Comparison of ENCODE assay signal across 8 cellular contexts in the genomic region with DNA sequence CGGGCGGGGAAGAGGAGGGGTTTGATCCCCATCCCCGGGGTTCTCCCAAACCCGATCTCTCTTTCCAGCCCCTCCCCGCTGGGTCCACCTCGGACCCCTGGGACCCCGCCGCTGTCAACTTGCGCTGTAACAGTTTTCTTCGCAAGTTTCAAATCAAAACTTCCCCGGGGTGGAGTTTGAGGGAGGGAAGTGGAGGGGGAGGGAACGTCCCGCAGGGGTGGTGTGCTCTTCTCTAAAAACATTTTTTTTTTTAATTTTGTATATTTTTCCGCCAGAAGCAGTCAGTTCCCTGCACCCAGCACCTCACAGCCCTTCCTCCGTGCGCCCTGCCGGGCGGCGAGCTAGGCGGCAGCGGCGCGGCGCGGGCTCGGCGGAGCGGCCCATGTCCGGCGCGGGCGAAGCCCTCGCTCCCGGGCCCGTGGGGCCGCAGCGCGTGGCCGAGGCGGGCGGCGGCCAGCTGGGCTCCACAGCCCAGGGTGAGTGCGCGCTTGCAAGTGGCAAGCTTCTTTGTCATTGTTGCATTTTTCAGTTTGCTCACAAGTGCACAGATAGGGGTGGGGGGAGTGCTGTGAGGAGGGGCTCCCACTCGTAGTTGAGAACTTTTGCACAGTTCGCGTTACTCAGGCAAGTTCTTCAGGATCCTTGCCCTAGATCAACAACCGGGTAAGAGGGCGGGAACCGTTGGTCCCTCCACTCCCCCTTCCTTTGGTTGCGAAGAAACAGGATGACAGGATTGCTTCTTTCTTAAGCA. TPM values are rescaled to one million over a fixed set of nuclear protein-coding genes. Genes with fewer than 3 reads are reported as not detected.
DNase-seq lines count a peak whose midpoint lies in the region; ATAC-seq, FAIRE-seq and TF ChIP-seq lines count a peak whose summit lies in the region.

No MANE protein-coding gene starts in this region.

- peak overlapping the region; percentile 15 to 60 (median 44); a peak in 4 of 7 replicates for H3K9ac ChIP-seq in H1 (replicated peaks in 1 of 4; ENCODE audit: extremely low read depth in 1 of 4, low read depth in 3 of 4, low read length in 3 of 4)

- no peaks in the 10 kb centered on the region for H3K9me3 Mint-ChIP-seq in GM23338
- no peaks in the 10 kb centered on the region for H3K9me3 Mint-ChIP-seq in stimulated activated memory B cell treated with anti-CD40 and anti-IgM and Interleukin-4, amounts not matched to agents 10 μg/mL and 1 μg/mL and 100 μg/mL, for 72 hours

- H4K8ac ChIP-seq in H1 (ENCODE audit: extremely low read depth, insufficient read depth, low read length), result peak overlapping the region; percentile 94; the same call in 1 of the 2 replicates

- no peaks in the 10 kb centered on the region for H3K79me2 ChIP-seq in GM23338 (replicated peaks; ENCODE audit: insufficient read depth)
- no peaks in the 10 kb centered on the region for H3K79me2 ChIP-seq in H1 (ENCODE audit: control insufficient read depth in 1 of 2, insufficient read depth in 2 of 2, low read length in 2 of 2)

- peaks cover 17% of the 10 kb centered on the region for H3K4me1 ChIP-seq in GM23338 (ENCODE audit: insufficient read depth)
- peaks cover 0 to 15% (median 4%) of the 10 kb centered on the region in 4 experiments; a peak in 5 of 7 replicates for H3K4me1 ChIP-seq in H1 (replicated peaks in 1 of 4; ENCODE audit: control insufficient read depth in 3 of 4, insufficient read depth in 4 of 4, low read length in 3 of 4)

- H3K4me2 ChIP-seq in GM23338 (peak overlapping the region; percentile 84), H1 (ENCODE audit: insufficient read depth in 1 of 2, low read depth in 2 of 2, low read length in 2 of 2) (peak overlapping the region; percentile 81 to 95)

- H3K23me2 ChIP-seq in H1 (ENCODE audit: low read depth, low read length), result peaks cover 7% of the 10 kb centered on the region

- H3K23ac ChIP-seq in H1 (ENCODE audit: insufficient read length), result no peak overlapping the region

- H2AFZ ChIP-seq in GM23338 (peak overlapping the region; percentile 95), H1 (ENCODE audit: low read length) (peak overlapping the region; percentile 77; the same call in 1 of the 2 replicates)

- POLR2A ChIA-PET in H1 (lab: Charles Lee; ENCODE audit: partially characterized antibody), result no interaction called here

- no peak for TF ChIP-seq EP300 in H1 (IDR thresholded peaks at IDR 0.05; ENCODE audit: borderline replicate concordance in 1 of 2, low read depth in 2 of 2, low read length in 2 of 2)

- H3K27ac ChIP-seq in GM23338 (ENCODE audit: low read depth), result no peak overlapping the region
- no peak overlapping the region for H3K27ac ChIP-seq in H1 (ENCODE audit: low read depth, low read length)

- H2BK120ac ChIP-seq in H1 (replicated peaks; ENCODE audit: low read depth, low read length), result no peak overlapping the region

- peak overlapping the region; percentile 22; the same call in 1 of the 2 replicates for H2BK12ac ChIP-seq in H1 (ENCODE audit: low read depth, low read length)

- FAIRE-seq in H1 (lab: Jason Lieb, UNC), result no peak

- H3K36me3 ChIP-seq in GM23338 (ENCODE audit: insufficient read depth), result no peaks in the 10 kb centered on the region
- no peaks in the 10 kb centered on the region for H3K36me3 ChIP-seq in H1 (ENCODE audit: control insufficient read depth in 2 of 4, insufficient read depth in 4 of 4, low read length in 3 of 4)

- no peak overlapping the region for H3K27ac Mint-ChIP-seq in GM23338
- H3K27ac Mint-ChIP-seq in stimulated activated memory B cell treated with anti-CD40 and anti-IgM and Interleukin-4, amounts not matched to agents 10 μg/mL and 1 μg/mL and 100 μg/mL, for 72 hours, result peak overlapping the region; percentile 99

- no peaks in the 10 kb centered on the region for H3F3A ChIP-seq in GM23338 (replicated peaks; ENCODE audit: low read depth)

- peak overlapping the region; percentile 88 for H3K4me3 Mint-ChIP-seq in GM23338
- peak overlapping the region; percentile 97 for H3K4me3 Mint-ChIP-seq in stimulated activated memory B cell treated with anti-CD40 and anti-IgM and Interleukin-4, amounts not matched to agents 10 μg/mL and 1 μg/mL and 100 μg/mL, for 72 hours

- no peak overlapping the region for H4K5ac ChIP-seq in H1 (ENCODE audit: insufficient read length, low read depth, low read length)

- no peak overlapping the region for H4K91ac ChIP-seq in H1 (replicated peaks; ENCODE audit: insufficient read length, low read length)

- H3K9me3 ChIP-seq in H1 (ENCODE audit: insufficient read depth in 2 of 2, low read depth in 1 of 2, low read length in 1 of 2), result no peaks in the 10 kb centered on the region

- H3K4ac ChIP-seq in H1 (replicated peaks; ENCODE audit: insufficient read length, low read depth, low read length), result no peak overlapping the region

- no peak overlapping the region for H2BK15ac ChIP-seq in H1 (ENCODE audit: low read length)

- CTCF ChIA-PET in H1 (lab: Charles Lee; ENCODE audit: partially characterized antibody), result interaction anchor here (1.1 to 2.5 kb wide), 3 partner anchors 17 to 210 kb away, joined by 3 to 11 read pairs (median 3); no protein-coding TSS in a partner anchor

- H3K27me3 ChIP-seq in GM23338 (ENCODE audit: insufficient read depth), result peaks cover 23% of the 10 kb centered on the region
- H3K27me3 ChIP-seq in H1 (replicated peaks in 1 of 4; ENCODE audit: control insufficient read depth in 3 of 4, extremely low read depth in 1 of 4, insufficient read depth in 3 of 4, low read length in 3 of 4), result peaks cover 0 to 2% (median 0%) of the 10 kb centered on the region in 4 experiments; a peak in 1 of 7 replicates

- peaks cover 27% of the 10 kb centered on the region for H3K4me1 Mint-ChIP-seq in GM23338
- peaks cover 60% of the 10 kb centered on the region for H3K4me1 Mint-ChIP-seq in stimulated activated memory B cell treated with anti-CD40 and anti-IgM and Interleukin-4, amounts not matched to agents 10 μg/mL and 1 μg/mL and 100 μg/mL, for 72 hours

- TF ChIP-seq POLR2A in H1 (IDR thresholded peaks at IDR 0.05; ENCODE audit: control extremely low read depth in 1 of 2, low read depth in 2 of 2, low read length in 2 of 2), result no peak

- TF ChIP-seq CTCF in GM23338 (conservative IDR thresholded peaks at IDR 0.05; ENCODE audit: low read depth in 2 of 2) (no peak), H1 (IDR thresholded peaks at IDR 0.05; ENCODE audit: control extremely low read depth in 1 of 3, insufficient read depth in 1 of 3, low read depth in 1 of 3, low read length in 3 of 3) (no peak)

- no peak overlapping the region for H2BK5ac ChIP-seq in H1 (ENCODE audit: low read depth, low read length)

- no peak overlapping the region; the same call in 1 of the 2 replicates for H3K18ac ChIP-seq in H1 (ENCODE audit: extremely low read depth, low read length)

- no peak overlapping the region for H2BK20ac ChIP-seq in H1 (ENCODE audit: low read length)

- WGBS in H1 (ENCODE audit: extremely low coverage in 1 of 2, insufficient coverage in 1 of 2, insufficient read length in 1 of 2, insufficient replicate concordance in 2 of 2, low coverage in 1 of 2, low lambda C conversion rate in 2 of 2, missing lambda C conversion rate in 1 of 2), 2 experiments, result 1% methylated on average over 27 of the region's 51 CpGs; no CpG with 5 or more reads in 1 of the 2 experiments

- ATAC-seq in GM23338, result peak; percentile 44
- peak; percentile 76 for ATAC-seq in stimulated activated memory B cell treated with anti-CD40 and anti-IgM and Interleukin-4, amounts not matched to agents 10 μg/mL and 1 μg/mL and 100 μg/mL, for 72 hours

- H2AK5ac ChIP-seq in H1 (ENCODE audit: low read depth, low read length), result no peak overlapping the region

- H3K27me3 Mint-ChIP-seq in GM23338 (ENCODE audit: insufficient read depth, low read depth, poor library complexity), result peaks cover 2% of the 10 kb centered on the region
- no peaks in the 10 kb centered on the region for H3K27me3 Mint-ChIP-seq in stimulated activated memory B cell treated with anti-CD40 and anti-IgM and Interleukin-4, amounts not matched to agents 10 μg/mL and 1 μg/mL and 100 μg/mL, for 72 hours

- H4K20me1 ChIP-seq in GM23338 (replicated peaks; ENCODE audit: insufficient read depth) (no peaks in the 10 kb centered on the region), H1 (replicated peaks in 1 of 2; ENCODE audit: control insufficient read depth in 1 of 2, insufficient read depth in 2 of 2, low read length in 2 of 2) (no peaks in the 10 kb centered on the region)

- H3K56ac ChIP-seq in H1 (replicated peaks; ENCODE audit: insufficient read length, low read depth, low read length), result peak overlapping the region; percentile 54

- H3K14ac ChIP-seq in H1 (ENCODE audit: insufficient read length), result no peak overlapping the region

- H3K4me3 ChIP-seq in GM23338 (peak overlapping the region; percentile 81), H1 (ENCODE audit: extremely low read depth in 1 of 4, insufficient read depth in 2 of 4, low read depth in 3 of 4, low read length in 4 of 4) (peak overlapping the region; percentile 67 to 82 (median 74))

- no peaks in the 10 kb centered on the region for H3K79me1 ChIP-seq in H1 (ENCODE audit: low read depth, low read length)

- peak; percentile 34 for DNase-seq in GM04503 (ENCODE audit: low read depth)
- peak; percentile 56 for DNase-seq in GM23338 (ENCODE audit: low spot score)
- peak; percentile 82 for DNase-seq in LHCN-M2 (ENCODE audit: low read depth)
- DNase-seq in activated CD4-positive, alpha-beta T cell treated with anti-CD3 and anti-CD28 coated beads, Interleukin-2, amount 50 U/mL, for 24 hours (ENCODE audit: low read depth in 1 of 2, low spot score in 1 of 2), result peak; percentile 26 to 47
- DNase-seq in H1 (ENCODE audit: low read depth in 1 of 2, low spot score in 2 of 2), result peak in 1 of 2 experiments; percentile 49
- DNase-seq in midbrain (lab: John Stamatoyannopoulos, UW), result peak; percentile 43
- no peak for DNase-seq in mesenteric fat pad (ENCODE audit: low spot score)

- H3K36me3 Mint-ChIP-seq in GM23338 (ENCODE audit: low read depth), result no peaks in the 10 kb centered on the region
- H3K36me3 Mint-ChIP-seq in stimulated activated memory B cell treated with anti-CD40 and anti-IgM and Interleukin-4, amounts not matched to agents 10 μg/mL and 1 μg/mL and 100 μg/mL, for 72 hours, result peaks cover 14% of the 10 kb centered on the region

- no peaks in the 10 kb centered on the region for H3K9me2 ChIP-seq in GM23338 (ENCODE audit: insufficient read depth)

- TF ChIP-seq RAD21 in H1 (IDR thresholded peaks at IDR 0.05 in 1 of 2, conservative IDR thresholded peaks at IDR 0.05 in 1 of 2; ENCODE audit: low read depth in 2 of 2, low read length in 2 of 2), result no peak

RNA-seq across cellular contexts. Expression of a gene that starts 0.9 kb away (rescaled TPM):
- total RNA-seq in GM23338 (2014; rRNA removed; shearing (Covaris generic)), result 5.2 and 9.8 TPM in 2 replicates
- polyA plus RNA-seq in GM23338 (2016; fragmentation: Nextera tagmentation; extraction: Ambion mirVana), result 3.0 and 4.2 TPM in 2 replicates
- 67.0 and 72.6 TPM in 2 replicates for total RNA-seq in LHCN-M2 (2014; rRNA removed)
- polyA plus RNA-seq in LHCN-M2 (2012), result 24.5 TPM
- 11.4 TPM in 2 replicates for total RNA-seq in H1 (2021; fragmentation: NEBNext Ultra II Directional; extraction: Animal tissue kit (Norgen Biotek cat#: 25700))
- 1.6 and 2.3 TPM in 2 replicates for polyA plus RNA-seq in H1 (2011; rRNA removed)
- polyA plus RNA-seq in H1 (2011; cell fraction: cytosol; rRNA removed), result 2.7 TPM
- 5.2 TPM for polyA plus RNA-seq in H1 (2011; cell fraction: nucleus; rRNA removed)
- 5.1 to 10.5 TPM (median 7.4 TPM) in 4 replicates for polyA plus RNA-seq in H1 (2012, experiment 1 of 2)
- polyA plus RNA-seq in H1 (2012, experiment 2 of 2), result 0.85 TPM
- polyA plus RNA-seq in H1 (2013, experiment 1 of 2), result 10.9 TPM
- 10.7 TPM for polyA plus RNA-seq in H1 (2013, experiment 2 of 2)
- polyA minus RNA-seq in H1 (2011; rRNA and poly(A)+ RNA removed), result 4.7 and 9.3 TPM in 2 replicates
- 10.3 TPM for polyA minus RNA-seq in H1 (2011; cell fraction: cytosol; rRNA and poly(A)+ RNA removed)
- 10.4 TPM for polyA minus RNA-seq in H1 (2011; cell fraction: nucleus; rRNA and poly(A)+ RNA removed)
- total RNA-seq in mesenteric fat pad, result 125 TPM
